Comparison of ENCODE assay signal across 1 cellular context in genomic region chr7:98106647-98107312, GRCh38.
TF ChIP-seq lines count a peak whose summit lies in the region.

Gene LMTK2, plus strand, starts transcription at chr7:98106862. Its CDS starts 316 bp downstream, at chr7:98107178.

TF ChIP-seq in HepG2, 621 proteins besides CTCF, POLR2A, EP300 and RAD21 (continued from another document and continues in another):
- TF ChIP-seq ZFP91 (CRISPR knock-in tag; IDR thresholded peaks at IDR 0.05; ENCODE audit: borderline replicate concordance) (peak; percentile 94), ZNF761 (CRISPR knock-in tag; conservative IDR thresholded peaks at IDR 0.05) (0 out of 2 replicates have a peak, but pooled peaks have one; percentile 49), ZNF574 (CRISPR knock-in tag; IDR thresholded peaks at IDR 0.05) (peak; percentile 79), ZNF772 (CRISPR knock-in tag; IDR thresholded peaks at IDR 0.05) (peak; percentile 88), PATZ1 (CRISPR knock-in tag; IDR thresholded peaks at IDR 0.05) (peak; percentile 56), AFF4 (CRISPR knock-in tag; IDR thresholded peaks at IDR 0.05) (0 out of 2 replicates have a peak, but pooled peaks have one; percentile 40), ZNF383 (CRISPR knock-in tag; IDR thresholded peaks at IDR 0.05; ENCODE audit: borderline replicate concordance) (no peak), ZNF597 (CRISPR knock-in tag; IDR thresholded peaks at IDR 0.05) (no peak), ZNF704 (CRISPR knock-in tag; IDR thresholded peaks at IDR 0.05; ENCODE audit: borderline replicate concordance) (0 out of 2 replicates have a peak, but pooled peaks have one; percentile 70), IKZF4 (CRISPR knock-in tag; IDR thresholded peaks at IDR 0.05; ENCODE audit: borderline replicate concordance, low read depth, not compliant biosample characterization) (peak; percentile 75), KIAA2018 (CRISPR knock-in tag; IDR thresholded peaks at IDR 0.05; ENCODE audit: borderline replicate concordance) (no peak), RELA (CRISPR knock-in tag; IDR thresholded peaks at IDR 0.05) (no peak), CENPX (CRISPR knock-in tag; IDR thresholded peaks at IDR 0.05) (no peak), NRL (CRISPR knock-in tag; IDR thresholded peaks at IDR 0.05; ENCODE audit: borderline replicate concordance) (no peak), ZNF770 (CRISPR knock-in tag; IDR thresholded peaks at IDR 0.05) (peak; percentile 46; the same call in 1 of the 2 replicates), RBM39 (IDR thresholded peaks at IDR 0.05; ENCODE audit: low read depth, low read length, poor library complexity, severe bottlenecking) (peak; percentile 54), ZNF547 (CRISPR knock-in tag; IDR thresholded peaks at IDR 0.05) (peak; percentile 77), SMARCE1 (IDR thresholded peaks at IDR 0.05; ENCODE audit: borderline replicate concordance) (no peak), REXO4 (CRISPR knock-in tag; IDR thresholded peaks at IDR 0.05; ENCODE audit: borderline replicate concordance) (no peak), REPIN1 (CRISPR knock-in tag; IDR thresholded peaks at IDR 0.05; ENCODE audit: borderline replicate concordance, low read depth) (0 out of 2 replicates have a peak, but pooled peaks have one; percentile 41), ZBTB34 (CRISPR knock-in tag; IDR thresholded peaks at IDR 0.05) (no peak)
